In the genomic region with DNA sequence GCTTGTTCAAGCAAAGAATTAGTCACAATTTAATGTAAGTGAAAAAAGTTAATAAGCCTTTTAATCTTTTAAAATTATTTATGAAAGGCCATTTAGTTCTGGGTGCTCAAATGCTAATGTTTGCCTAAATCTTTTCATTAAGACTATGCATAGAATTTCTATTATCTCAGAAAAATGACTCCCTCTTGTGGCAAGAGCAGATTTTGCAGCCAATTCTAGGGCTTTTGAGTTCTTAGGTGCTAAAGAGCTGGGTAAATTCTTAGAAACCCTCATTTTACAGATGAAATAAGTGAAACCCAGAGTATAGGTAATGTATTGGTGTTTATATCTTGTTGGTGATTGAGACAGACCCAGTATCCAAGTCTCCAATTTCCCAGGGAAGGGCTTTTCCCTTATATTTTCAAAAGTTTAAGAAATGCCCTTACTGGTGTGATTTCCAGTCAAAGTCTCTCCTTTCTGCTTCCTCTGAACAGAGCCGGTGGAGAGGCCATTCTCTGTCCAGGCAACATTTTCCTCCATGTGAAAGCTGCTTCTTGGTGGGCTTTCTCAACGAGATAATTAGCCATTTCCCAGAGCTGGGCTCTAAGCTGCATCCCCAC, we compare ENCODE assay signal across 1 cellular context.
TF ChIP-seq lines count a peak whose summit lies in the region.

No MANE protein-coding gene starts in this region.

TF ChIP-seq in HCT116, 20 proteins besides CTCF, POLR2A, EP300 and RAD21 (continued from another document):
- no peak for TF ChIP-seq ZNF274 (IDR thresholded peaks at IDR 0.05; ENCODE audit: low read depth, low read length)
- no peak for TF ChIP-seq ZFX (IDR thresholded peaks at IDR 0.05)
- TF ChIP-seq TCF7L2 (IDR thresholded peaks at IDR 0.05; ENCODE audit: borderline replicate concordance, extremely low read depth, insufficient read depth, insufficient read length): no peak
